Comparison of ENCODE assay signal across 1 cellular context in the genomic region with DNA sequence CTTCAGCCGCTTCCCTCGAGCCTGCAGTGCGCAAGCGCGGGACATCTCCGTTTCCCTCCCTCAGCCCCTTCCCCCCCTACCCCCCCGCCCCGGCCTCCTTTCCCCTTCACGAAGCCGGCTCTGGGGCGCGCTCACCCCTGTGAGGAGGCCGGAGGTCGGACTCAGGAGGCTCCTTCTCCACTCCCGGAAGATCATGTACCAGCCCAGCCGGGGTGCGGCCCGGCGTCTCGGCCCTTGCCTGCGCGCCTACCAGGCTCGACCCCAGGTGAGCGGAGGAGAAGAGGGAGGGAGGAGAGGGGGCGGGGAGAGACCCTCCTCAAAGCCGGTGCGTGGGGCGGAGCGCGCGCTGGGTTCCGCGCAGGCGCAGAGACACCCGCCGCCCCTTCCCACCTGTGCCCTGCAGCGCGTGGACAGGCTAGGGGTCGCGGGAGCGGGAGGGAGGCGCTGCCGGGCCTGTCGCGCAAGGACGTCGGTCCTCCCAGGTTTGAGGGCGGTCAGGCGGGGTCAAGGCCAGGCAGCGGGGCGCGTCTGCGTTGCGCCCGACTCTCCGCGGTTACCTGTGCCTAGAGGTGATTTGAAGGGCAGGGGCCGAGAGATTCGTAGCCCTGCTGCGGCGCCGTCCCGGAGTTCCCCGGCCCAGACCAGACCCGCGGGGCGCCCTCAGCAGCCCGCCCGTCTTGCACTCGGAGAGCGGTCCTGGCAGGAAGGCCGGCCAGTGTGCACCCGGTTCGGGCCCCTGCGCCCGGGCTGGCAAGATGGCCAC.
TF ChIP-seq lines count a peak whose summit lies in the region.

TSS of gene C6orf136 (plus strand) at position 95 of the 763 bp plus-strand sequence. CDS start at position 194, 99 bp downstream.

TF ChIP-seq in K562, 482 proteins besides CTCF, POLR2A, EP300 and RAD21 (continued from another document):
- TF ChIP-seq CHD7 (IDR thresholded peaks at IDR 0.05; ENCODE audit: low read depth, low read length) (no peak), ZNF133 (CRISPR knock-in tag; IDR thresholded peaks at IDR 0.05) (no peak), CXXC5 (CRISPR knock-in tag; IDR thresholded peaks at IDR 0.05) (peak; percentile 77), ZBTB5 (IDR thresholded peaks at IDR 0.05) (no peak), HCFC1 (IDR thresholded peaks at IDR 0.05; ENCODE audit: low read depth, low read length) (no peak), ZNF165 (CRISPR knock-in tag; IDR thresholded peaks at IDR 0.05; ENCODE audit: borderline replicate concordance) (no peak), ZNF124 (CRISPR knock-in tag; IDR thresholded peaks at IDR 0.05) (no peak), U2AF2 (optimal IDR thresholded peaks at IDR 0.05; ENCODE audit: low read depth, low read length) (no peak), GATAD2A (IDR thresholded peaks at IDR 0.05) (peak; percentile 75), ZNF584 (CRISPR knock-in tag; IDR thresholded peaks at IDR 0.05; ENCODE audit: low read depth) (no peak), TRIM28 (IDR thresholded peaks at IDR 0.05) (no peak), ZNF639 (CRISPR knock-in tag; conservative IDR thresholded peaks at IDR 0.05 in 1 of 2, IDR thresholded peaks at IDR 0.05 in 1 of 2) (no peak), ILF3 (IDR thresholded peaks at IDR 0.05; ENCODE audit: borderline replicate concordance) (no peak), NR2C1 (IDR thresholded peaks at IDR 0.05) (no peak), NR2C1 (tag; IDR thresholded peaks at IDR 0.05) (no peak), MAZ (CRISPR knock-in tag; conservative IDR thresholded peaks at IDR 0.05 in 1 of 2, IDR thresholded peaks at IDR 0.05 in 1 of 2) (peak; percentile 61 to 74; a peak in 3 of 4 replicates), MTA2 (IDR thresholded peaks at IDR 0.05; ENCODE audit: low read depth) (no peak), SOX6 (IDR thresholded peaks at IDR 0.05) (no peak), HMBOX1 (IDR thresholded peaks at IDR 0.05) (no peak), SRSF3 (IDR thresholded peaks at IDR 0.05; ENCODE audit: insufficient read depth, low read length) (0 out of 2 replicates have a peak, but pooled peaks have one; percentile 45)
- TF ChIP-seq, protein P1, sequence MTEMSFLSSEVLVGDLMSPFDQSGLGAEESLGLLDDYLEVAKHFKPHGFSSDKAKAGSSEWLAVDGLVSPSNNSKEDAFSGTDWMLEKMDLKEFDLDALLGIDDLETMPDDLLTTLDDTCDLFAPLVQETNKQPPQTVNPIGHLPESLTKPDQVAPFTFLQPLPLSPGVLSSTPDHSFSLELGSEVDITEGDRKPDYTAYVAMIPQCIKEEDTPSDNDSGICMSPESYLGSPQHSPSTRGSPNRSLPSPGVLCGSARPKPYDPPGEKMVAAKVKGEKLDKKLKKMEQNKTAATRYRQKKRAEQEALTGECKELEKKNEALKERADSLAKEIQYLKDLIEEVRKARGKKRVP (CRISPR knock-in tag; IDR thresholded peaks at IDR 0.05) = no peak
